24 cellular contexts compared by ENCODE assay signal in genomic region chr1:20052386-20052785, GRCh38. TPM values are rescaled to one million over a fixed set of nuclear protein-coding genes. Genes with fewer than 3 reads are reported as not detected.
"Had no signal": no experiment of that assay in that cellular context is flagged by ENCODE, and none has a peak within 500 bp of the region (broad histone marks: within the 10 kb centered on the region; RNA-seq: fewer than 3 reads in every experiment).

No MANE protein-coding gene starts in this region.

- H3K36me3 ChIP-seq: esophagus squamous epithelium, gastrocnemius medialis, left lung, lower lobe of right lung had no signal

- H3K27ac Mint-ChIP-seq: memory B cell had no signal

- H3K4me1 Mint-ChIP-seq: memory B cell had no signal

- H3K4me3 ChIP-seq: coronary artery, dorsolateral prefrontal cortex, esophagus squamous epithelium, gastrocnemius medialis, heart right ventricle, left lung, lower lobe of right lung had no signal

- DNase-seq: dermis blood vessel endothelial cell; dorsolateral prefrontal cortex; effector CD4-positive, alpha-beta T cell; effector memory CD4-positive, alpha-beta T cell; erythroblast; esophagus squamous epithelium; foreskin fibroblast; foreskin melanocyte; gastrocnemius medialis; glutamatergic neuron; head of caudate nucleus; heart right ventricle; hippocampal formation; left cardiac atrium; left lung; left ventricle myocardium superior; lower lobe of right lung; mesendoderm; midbrain had no signal

- H3K27me3 Mint-ChIP-seq: memory B cell had no signal

- H3K9me3 ChIP-seq: gastrocnemius medialis had no signal

- H3K4me3 Mint-ChIP-seq: memory B cell had no signal

- H3K4me1 ChIP-seq: esophagus squamous epithelium, gastrocnemius medialis, left lung, lower lobe of right lung had no signal

- H3K27ac ChIP-seq: coronary artery, dorsolateral prefrontal cortex, epithelial cell of prostate, esophagus squamous epithelium, gastrocnemius medialis, heart right ventricle, left lung, lower lobe of right lung had no signal

- H3K27me3 ChIP-seq: gastrocnemius medialis, heart right ventricle had no signal

RNA-seq across cellular contexts. Expression of gene PLA2G5, which starts 17.6 kb away (rescaled TPM):
- total RNA-seq: dermis blood vessel endothelial cell, gastrocnemius medialis, kidney epithelial cell, mononuclear cell had no signal
